Comparison of ENCODE assay signal across 8 cellular contexts in the genomic region with DNA sequence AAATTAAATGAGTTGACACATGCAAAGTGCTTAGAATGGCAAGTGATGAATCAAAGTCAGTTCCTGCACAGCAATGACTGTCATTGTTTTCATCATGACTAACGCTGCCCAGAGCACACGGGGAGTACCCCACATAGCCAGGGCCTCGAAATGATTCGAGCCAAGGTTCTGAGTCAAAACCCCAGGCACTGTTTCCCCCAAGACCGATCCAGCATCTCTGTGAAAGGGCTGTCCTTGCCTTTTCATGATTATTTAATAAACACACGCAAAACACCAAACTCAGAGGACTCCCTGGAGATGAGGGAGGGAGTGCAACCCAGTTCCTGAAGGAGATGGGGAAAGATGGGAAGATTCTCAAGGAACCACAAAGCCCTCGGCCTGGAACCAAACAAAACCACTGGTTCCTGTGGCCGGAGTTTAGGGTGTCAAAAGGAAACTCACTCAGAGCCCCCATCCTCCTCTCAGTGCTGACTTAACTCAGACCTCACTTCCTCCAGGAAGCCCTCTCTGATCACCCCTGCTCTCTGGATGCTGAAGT. TPM values are rescaled to one million over a fixed set of nuclear protein-coding genes. Genes with fewer than 3 reads are reported as not detected.
A peak's percentile ranks its signal among the peaks of the same experiment; 100 is the strongest.
DNase-seq lines count a peak whose midpoint lies in the region; ATAC-seq and TF ChIP-seq lines count a peak whose summit lies in the region.

No MANE protein-coding gene starts in this region.

- intact Hi-C loops in Right ventricle myocardium superior (cut with DNase I): no loop called here

- H3K27ac ChIP-seq in foreskin keratinocyte: no peak overlapping the region

- TF ChIP-seq CTCF in foreskin keratinocyte (conservative IDR thresholded peaks at IDR 0.05): no peak

- ATAC-seq in foreskin keratinocyte: peak; percentile 81
- no peak for ATAC-seq in Right ventricle myocardium superior (ENCODE audit: poor library complexity)
- ATAC-seq in HG02840 (IDR thresholded peaks at IDR 0.05; ENCODE audit: low FRiP score, unreplicated experiment): no peak

- H3K27me3 ChIP-seq in foreskin keratinocyte: peaks cover 62% of the 10 kb centered on the region

- peaks cover 14% of the 10 kb centered on the region for H3K4me1 ChIP-seq in foreskin keratinocyte

- DNase-seq in EH (ENCODE audit: low read depth) (peak; percentile 95), HS-5 (ENCODE audit: low read depth) (peak; percentile 100), foreskin keratinocyte (peak; percentile 59 to 71), OCI-M2 (lab: John Stamatoyannopoulos, UW; ENCODE audit: unreplicated experiment) (no peak), Right ventricle myocardium superior (no peak)
- DNase-seq in activated CD8-positive, alpha-beta memory T cell treated with anti-CD3 and anti-CD28 coated beads, Interleukin-2, amount 50 U/mL, for 4 hours: peak; percentile 63
- DNase-seq in stimulated activated CD8-positive, alpha-beta memory T cell treated with anti-CD3 and anti-CD28 coated beads, Interleukin-12 subunit alpha, Interleukin-12 subunit beta, amount 100 ng/mL, for 1 hour (ENCODE audit: low read depth): peak; percentile 43

RNA-seq across cellular contexts. Expression of gene PREX1, which starts 3.8 kb away (rescaled TPM):
- total RNA-seq in foreskin keratinocyte (0.49 and 1.3 TPM in 2 replicates), Right ventricle myocardium superior (10.3 TPM)
- polyA plus RNA-seq in foreskin keratinocyte: 0.31 and 0.62 TPM in 2 replicates

Comparison
In these comparisons a context has a peak if more than half of its experiments do, and no peak if none do; other contexts are left out.
1. DNase-seq: peak in EH (single experiment), HS-5 (single experiment), activated CD8-positive, alpha-beta memory T cell treated with anti-CD3 and anti-CD28 coated beads, Interleukin-2, amount 50 U/mL, for 4 hours (single experiment), foreskin keratinocyte (2 of 2) and stimulated activated CD8-positive, alpha-beta memory T cell treated with anti-CD3 and anti-CD28 coated beads, Interleukin-12 subunit alpha, Interleukin-12 subunit beta, amount 100 ng/mL, for 1 hour (single experiment); none in OCI-M2 (single experiment) and Right ventricle myocardium superior (single experiment).